9 cellular contexts compared by ENCODE assay signal in genomic region chr10:17354781-17355180, GRCh38.
"Had no signal": no experiment of that assay in that cellular context is flagged by ENCODE, and none has a peak within 500 bp of the region (broad histone marks: within the 10 kb centered on the region; RNA-seq: fewer than 3 reads in every experiment).

No MANE protein-coding gene starts in this region.

- H3K4me3 ChIP-seq: cardiac muscle cell, colonic mucosa, right atrium auricular region, thyroid gland had no signal

- ATAC-seq: stimulated activated effector memory CD8-positive, alpha-beta T cell treated with anti-CD3 and anti-CD28 coated beads, Interleukin-12 subunit alpha, Interleukin-12 subunit beta, amount 100 ng/mL, for 72 hours had no signal

- DNase-seq: activated CD4-positive, alpha-beta T cell treated with anti-CD3 and anti-CD28 coated beads, Interleukin-2, amount 50 U/mL, for 1 hour; activated T-cell treated with anti-CD3 and anti-CD28 coated beads, Interleukin-2, amount 50 U/mL, for 1 hour; colonic mucosa; immature natural killer cell; naive B cell; thyroid gland had no signal
